Comparison of ENCODE assay signal across 21 cellular contexts in the genomic region with DNA sequence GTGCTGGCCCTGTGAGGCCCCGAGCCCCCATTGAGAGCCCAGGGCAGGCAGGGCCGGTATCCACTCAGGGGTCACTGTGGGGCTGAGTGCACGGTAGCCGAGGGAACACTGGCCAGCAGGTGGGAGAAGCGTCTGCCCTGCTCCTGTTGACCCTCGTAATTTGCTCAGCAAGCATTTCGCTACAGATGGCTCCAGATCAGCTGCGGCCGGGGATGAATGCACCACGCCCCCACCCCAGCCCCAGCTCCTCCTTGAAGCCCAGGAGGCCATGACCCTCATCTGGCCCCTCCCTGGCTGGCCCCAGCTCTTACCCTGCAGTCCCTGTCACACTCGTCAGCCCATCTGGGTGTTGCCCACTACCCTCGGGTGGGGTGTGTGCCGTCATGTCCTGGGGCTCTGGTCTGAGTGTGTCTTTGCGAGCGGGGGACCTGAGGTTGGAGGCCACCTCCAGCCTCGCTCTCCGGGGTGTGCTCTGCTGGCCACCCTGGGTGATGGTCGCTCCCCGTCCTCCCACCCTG. TPM values are rescaled to one million over a fixed set of nuclear protein-coding genes. Genes with fewer than 3 reads are reported as not detected.
DNase-seq lines count a peak whose midpoint lies in the region; ATAC-seq, FAIRE-seq and TF ChIP-seq lines count a peak whose summit lies in the region.
"Had no signal": no experiment of that assay in that cellular context is flagged by ENCODE, and none has a peak within 500 bp of the region (broad histone marks: within the 10 kb centered on the region; RNA-seq: fewer than 3 reads in every experiment).

No MANE protein-coding gene starts in this region.

- FAIRE-seq in pancreas (lab: Jason Lieb, UNC): no peak
- FAIRE-seq: A204.1 had no signal

- H3K4ac ChIP-seq in H9 (ENCODE audit: low read depth, low read length): no peak overlapping the region

- CTCF ChIA-PET in HEK293T (lab: Yijun Ruan, JAX): no interaction called here
- CTCF ChIA-PET in activated CD4-positive, alpha-beta memory T cell treated with anti-CD3 and anti-CD28 coated beads, Interleukin-2, amount 10 ng/mL, durations not matched to agents 7 days and 5 days (lab: Charles Lee): no interaction called here

- H3K4me1 ChIP-seq in H9 (ENCODE audit: insufficient read depth, low read length) (no peaks in the 10 kb centered on the region; the same call in 1 of the 2 replicates), endodermal cell (ENCODE audit: control insufficient read depth, insufficient read depth, low read length) (no peaks in the 10 kb centered on the region), pancreas (peaks cover 62 to 64% (median 63%) of the 10 kb centered on the region in 3 donors)
- H3K4me1 ChIP-seq: parathyroid adenoma had no signal

- H3K9me3 Mint-ChIP-seq in H9 (no peaks in the 10 kb centered on the region; a peak in 1 of 5 replicates), endodermal cell (no peaks in the 10 kb centered on the region)
- H3K9me3 Mint-ChIP-seq in activated CD4-positive, alpha-beta memory T cell treated with anti-CD3 and anti-CD28 coated beads, Interleukin-2, amount 10 ng/mL, durations not matched to agents 7 days and 5 days: no peaks in the 10 kb centered on the region
- H3K9me3 Mint-ChIP-seq: CD4-positive, CD25-positive, alpha-beta regulatory T cell had no signal

- no peak overlapping the region for H4K5ac ChIP-seq in H9 (ENCODE audit: insufficient read length, low read depth, low read length)

- no peaks in the 10 kb centered on the region for H3K23me2 ChIP-seq in H9 (ENCODE audit: insufficient read length, low read depth, low read length, poor library complexity, severe bottlenecking)

- H3T11ph ChIP-seq in H9 (ENCODE audit: low read length): no peak overlapping the region

- no peak overlapping the region for H2BK15ac ChIP-seq in H9 (ENCODE audit: low read depth, low read length)

- H3K9me3 ChIP-seq in H9 (ENCODE audit: control insufficient read depth, low read depth, low read length): no peaks in the 10 kb centered on the region
- no peaks in the 10 kb centered on the region for H3K9me3 ChIP-seq in endodermal cell (ENCODE audit: control insufficient read depth, low read length)
- no peaks in the 10 kb centered on the region for H3K9me3 ChIP-seq in pancreas
- H3K9me3 ChIP-seq: MG63 had no signal

- no peak overlapping the region for H3K18ac ChIP-seq in H9 (ENCODE audit: insufficient read length, low read depth, low read length)

- no peak overlapping the region for H3K14ac ChIP-seq in H9 (ENCODE audit: insufficient read depth, low read length)

- H3K36me3 Mint-ChIP-seq in H9 (ENCODE audit: insufficient read depth in 1 of 3, low read depth in 3 of 3) (no peaks in the 10 kb centered on the region), endodermal cell (ENCODE audit: low read depth) (no peaks in the 10 kb centered on the region)
- no peaks in the 10 kb centered on the region for H3K36me3 Mint-ChIP-seq in activated CD4-positive, alpha-beta memory T cell treated with anti-CD3 and anti-CD28 coated beads, Interleukin-2, amount 10 ng/mL, durations not matched to agents 7 days and 5 days (ENCODE audit: low read depth)
- H3K36me3 Mint-ChIP-seq: CD4-positive, CD25-positive, alpha-beta regulatory T cell had no signal

- H2BK12ac ChIP-seq in H9 (ENCODE audit: insufficient read length, low read depth, low read length): no peak overlapping the region

- no peaks in the 10 kb centered on the region for H3K36me3 ChIP-seq in endodermal cell (ENCODE audit: control insufficient read depth, insufficient read depth, low read length)
- no peaks in the 10 kb centered on the region for H3K36me3 ChIP-seq in pancreas
- H3K36me3 ChIP-seq: MG63 had no signal

- H3K79me2 ChIP-seq in H9 (ENCODE audit: insufficient read depth, low read length): no peaks in the 10 kb centered on the region
- H3K79me2 ChIP-seq: parathyroid adenoma had no signal

- no peak overlapping the region for H2AK5ac ChIP-seq in H9 (ENCODE audit: insufficient read length, low read length)

- no peak overlapping the region for H2BK5ac ChIP-seq in H9 (ENCODE audit: insufficient read length, low read length)

- H3K4me3 ChIP-seq in endodermal cell (ENCODE audit: low read length) (no peak overlapping the region), pancreas (peak overlapping the region in 2 of 4 donors; percentile 57 to 62)
- H3K4me3 ChIP-seq: dorsolateral prefrontal cortex, MG63 had no signal

- H3K4me3 Mint-ChIP-seq in H9 (no peak overlapping the region; a peak in 1 of 5 replicates), endodermal cell (no peak overlapping the region)
- no peak overlapping the region for H3K4me3 Mint-ChIP-seq in activated CD4-positive, alpha-beta memory T cell treated with anti-CD3 and anti-CD28 coated beads, Interleukin-2, amount 10 ng/mL, durations not matched to agents 7 days and 5 days

- H3K4me1 Mint-ChIP-seq in H9: peaks cover 6 to 34% of the 10 kb centered on the region in 2 experiments
- H3K4me1 Mint-ChIP-seq in endodermal cell: peaks cover 6% of the 10 kb centered on the region
- H3K4me1 Mint-ChIP-seq in activated CD4-positive, alpha-beta memory T cell treated with anti-CD3 and anti-CD28 coated beads, Interleukin-2, amount 10 ng/mL, durations not matched to agents 7 days and 5 days: peaks cover 10% of the 10 kb centered on the region

- POLR2A ChIA-PET in HEK293T (lab: Yijun Ruan, JAX): no interaction called here
- POLR2A ChIA-PET in activated CD4-positive, alpha-beta memory T cell treated with anti-CD3 and anti-CD28 coated beads, Interleukin-2, amount 10 ng/mL, durations not matched to agents 7 days and 5 days (lab: Charles Lee): no interaction called here

- H2BK120ac ChIP-seq in H9 (ENCODE audit: low read depth, low read length, poor library complexity, severe bottlenecking): no peak overlapping the region

- no peaks in the 10 kb centered on the region for H3K79me1 ChIP-seq in H9 (ENCODE audit: insufficient read depth, low read depth, low read length, poor library complexity, severe bottlenecking)

- H4K20me1 ChIP-seq in H9 (ENCODE audit: control insufficient read depth, insufficient read depth, insufficient read length): no peaks in the 10 kb centered on the region

- no peak overlapping the region for H4K8ac ChIP-seq in H9 (replicated peaks; ENCODE audit: insufficient read length, low read depth, low read length)

- DNase-seq in NCI-H82 (lab: John Stamatoyannopoulos, UW) (peak; percentile 33), NCI-H82 treated with DMSO at 0.1 percent for 48 hours (lab: John Stamatoyannopoulos, UW; ENCODE audit: unreplicated experiment) (no peak), H9 (peak; percentile 39), endodermal cell (peak; percentile 59), pancreas (peak in 5 of 6 donors; percentile 26 to 66 (median 55)), HEK293T (ENCODE audit: extremely low spot score) (no peak), Right ventricle myocardium superior (no peak)
- DNase-seq in activated CD4-positive, alpha-beta memory T cell treated with anti-CD3 and anti-CD28 coated beads, Interleukin-2, amount 10 ng/mL, durations not matched to agents 7 days and 5 days: no peak
- DNase-seq: CD4-positive, CD25-positive, alpha-beta regulatory T cell; DMS79 treated with DMSO at 0.1 percent for 48 hours; GOT3; IMR-90; MG63; NCI-H1436 treated with DMSO at 0.1 percent for 48 hours; NCI-H226; stimulated activated CD4-positive, alpha-beta T cell treated with anti-CD3 and anti-CD28 coated beads, Interleukin-4, amount 100 ng/mL, for 1 hour had no signal

- H3K23ac ChIP-seq in H9 (ENCODE audit: insufficient read length, low read depth, low read length): no peak overlapping the region

- ATAC-seq in pancreas (no peak), Right ventricle myocardium superior (ENCODE audit: poor library complexity) (no peak)

- no peak overlapping the region for H3K56ac ChIP-seq in H9 (ENCODE audit: insufficient read length, low read depth, low read length)

- WGBS in H9 (ENCODE audit: extremely low coverage, insufficient read length, low lambda C conversion rate): no CpG with 5 or more reads among the region's 19 CpGs
- WGBS in endodermal cell (ENCODE audit: insufficient coverage in 1 of 2, insufficient read length in 1 of 2), 2 experiments: 69 to 84% methylated on average over 14 to 19 of the region's 19 CpGs
- 76 to 81% methylated on average over 18 to 19 of the region's 19 CpGs for WGBS in pancreas, 2 donors

- intact Hi-C loops in pancreas (cut with DNase I): no loop called here
- intact Hi-C loops in Right ventricle myocardium superior (cut with DNase I): no loop called here

- H3K27me3 Mint-ChIP-seq in H9 (ENCODE audit: low read depth): peaks cover 8% of the 10 kb centered on the region
- H3K27me3 Mint-ChIP-seq in endodermal cell (ENCODE audit: insufficient read depth): peaks cover 4% of the 10 kb centered on the region
- H3K27me3 Mint-ChIP-seq in activated CD4-positive, alpha-beta memory T cell treated with anti-CD3 and anti-CD28 coated beads, Interleukin-2, amount 10 ng/mL, durations not matched to agents 7 days and 5 days: no peaks in the 10 kb centered on the region
- H3K27me3 Mint-ChIP-seq: CD4-positive, CD25-positive, alpha-beta regulatory T cell had no signal

- no peak overlapping the region for H4K91ac ChIP-seq in H9 (ENCODE audit: insufficient read length, low read depth, low read length)

- H3K27ac ChIP-seq in H9 (ENCODE audit: insufficient read length, low read depth, low read length) (no peak overlapping the region), endodermal cell (ENCODE audit: low read depth, low read length) (peak overlapping the region; percentile 47), pancreas (peak overlapping the region in 3 of 4 donors; percentile 91 to 95 (median 94))
- H3K27ac ChIP-seq: dorsolateral prefrontal cortex, parathyroid adenoma had no signal

- H3K4me2 ChIP-seq in H9 (ENCODE audit: insufficient read depth, insufficient read length, low read length): no peak overlapping the region

- no peak overlapping the region for H2BK20ac ChIP-seq in H9 (ENCODE audit: low read depth, low read length, poor library complexity, severe bottlenecking)

- no peaks in the 10 kb centered on the region for H3K27me3 ChIP-seq in H9 (ENCODE audit: insufficient read depth, low read length)
- peaks cover 8% of the 10 kb centered on the region for H3K27me3 ChIP-seq in endodermal cell (ENCODE audit: control insufficient read depth, insufficient read depth, low read length, poor library complexity, severe bottlenecking)
- no peaks in the 10 kb centered on the region for H3K27me3 ChIP-seq in pancreas
- H3K27me3 ChIP-seq: MG63 had no signal

- no peak overlapping the region for H3K27ac Mint-ChIP-seq in H9
- no peak overlapping the region for H3K27ac Mint-ChIP-seq in endodermal cell
- H3K27ac Mint-ChIP-seq in activated CD4-positive, alpha-beta memory T cell treated with anti-CD3 and anti-CD28 coated beads, Interleukin-2, amount 10 ng/mL, durations not matched to agents 7 days and 5 days: no peak overlapping the region
- H3K27ac Mint-ChIP-seq: CD4-positive, CD25-positive, alpha-beta regulatory T cell had no signal

- no peak overlapping the region for H2AFZ ChIP-seq in H9 (ENCODE audit: low read length)
- H2AFZ ChIP-seq: parathyroid adenoma had no signal

- H3K9ac ChIP-seq in H9 (ENCODE audit: extremely low read depth, insufficient read length, low read length) (no peak overlapping the region), endodermal cell (ENCODE audit: extremely low read depth, low read length, poor library complexity, severe bottlenecking) (no peak overlapping the region)
- H3K9ac ChIP-seq: parathyroid adenoma had no signal

- TF ChIP-seq CTCF in H9 (conservative IDR thresholded peaks at IDR 0.05): no peak
- TF ChIP-seq CTCF in endodermal cell (conservative IDR thresholded peaks at IDR 0.05): no peak
- TF ChIP-seq CTCF in pancreas (IDR thresholded peaks at IDR 0.05): no peak

RNA-seq across cellular contexts. Expression of gene NRARP, which starts 6.1 kb away (rescaled TPM):
- total RNA-seq in H9 (2021) (22.8 and 23.8 TPM in 2 replicates), endodermal cell (10 to 100 TPM; 12.1 to 12.9 TPM), pancreas (10 to 100 TPM in 4 of 6 donors, 1 to 10 TPM in 2; 7.5 to 23.4 (median 13.6) TPM), Right ventricle myocardium superior (4.4 TPM)
- 59.0 TPM for polyA plus RNA-seq in endodermal cell (2013, experiment 1 of 2)
- 52.6 TPM for polyA plus RNA-seq in endodermal cell (2013, experiment 2 of 2)
- 1 to 10 TPM; 1.3 to 2.7 TPM for polyA plus RNA-seq in pancreas
- total RNA-seq in activated CD4-positive, alpha-beta memory T cell treated with anti-CD3 and anti-CD28 coated beads, Interleukin-2, amount 10 ng/mL, durations not matched to agents 7 days and 5 days: under 1 TPM; 0.71 to 0.75 TPM
- total RNA-seq: IMR-90 had no signal
- polyA plus RNA-seq: CD4-positive, CD25-positive, alpha-beta regulatory T cell had no signal

RNA-seq across cellular contexts. Expression of gene TOR4A, which starts 30.6 kb away (rescaled TPM):
- total RNA-seq in H9 (2021): 5.9 and 6.2 TPM in 2 replicates
- 10 to 100 TPM; 14.2 to 18.9 TPM for total RNA-seq in endodermal cell
- 4.6 TPM for polyA plus RNA-seq in endodermal cell (2013, experiment 1 of 2)
- polyA plus RNA-seq in endodermal cell (2013, experiment 2 of 2): 5.1 TPM
- total RNA-seq in pancreas: 1 to 10 TPM; 2.5 to 6.8 (median 4.3) TPM
- 1 to 10 TPM; 1.4 to 3.0 TPM for polyA plus RNA-seq in pancreas
- total RNA-seq in activated CD4-positive, alpha-beta memory T cell treated with anti-CD3 and anti-CD28 coated beads, Interleukin-2, amount 10 ng/mL, durations not matched to agents 7 days and 5 days: 10 to 100 TPM; 22.4 to 23.2 TPM
- total RNA-seq in Right ventricle myocardium superior: 16.6 TPM

RNA-seq across cellular contexts. Expression of gene NELFB, which starts 53.0 kb away (rescaled TPM):
- 71.4 and 71.7 TPM in 2 replicates for total RNA-seq in H9 (2021)
- 10 to 100 TPM; 73.3 to 86.6 TPM for total RNA-seq in endodermal cell
- polyA plus RNA-seq in endodermal cell (2013, experiment 1 of 2): 56.8 TPM
- polyA plus RNA-seq in endodermal cell (2013, experiment 2 of 2): 55.1 TPM
- 10 to 100 TPM; 22.3 to 34.0 (median 29.0) TPM for total RNA-seq in pancreas
- 10 to 100 TPM; 28.7 to 34.2 TPM for polyA plus RNA-seq in pancreas
- 10 to 100 TPM; 58.8 to 59.6 TPM for total RNA-seq in activated CD4-positive, alpha-beta memory T cell treated with anti-CD3 and anti-CD28 coated beads, Interleukin-2, amount 10 ng/mL, durations not matched to agents 7 days and 5 days
- total RNA-seq in Right ventricle myocardium superior: 39.9 TPM

RNA-seq across cellular contexts. Expression of gene STPG3, which starts 57.1 kb away (rescaled TPM):
- total RNA-seq in H9 (2021) (not detected in 2 replicates), endodermal cell (not detected), pancreas (not detected), Right ventricle myocardium superior (1.3 TPM)
- polyA plus RNA-seq in endodermal cell (2013, experiment 1 of 2): not detected
- not detected for polyA plus RNA-seq in endodermal cell (2013, experiment 2 of 2)
- under 1 TPM in 1 of 2 donors, not detected in 1; 0.23 TPM for polyA plus RNA-seq in pancreas
- total RNA-seq in activated CD4-positive, alpha-beta memory T cell treated with anti-CD3 and anti-CD28 coated beads, Interleukin-2, amount 10 ng/mL, durations not matched to agents 7 days and 5 days: not detected
- total RNA-seq: CD4-positive, CD25-positive, alpha-beta regulatory T cell; dorsolateral prefrontal cortex; IMR-90; liver had no signal
- polyA plus RNA-seq: CD4-positive, CD25-positive, alpha-beta regulatory T cell; esophagus; IMR-90; liver had no signal

Comparison
In these comparisons a context has a peak if more than half of its experiments do, and no peak if none do; other contexts are left out.
1. DNase-seq: peak in NCI-H82 (single experiment), H9 (single experiment), endodermal cell (single experiment) and pancreas (5 of 6); none in NCI-H82 treated with DMSO at 0.1 percent for 48 hours (single experiment), HEK293T (single experiment), activated CD4-positive, alpha-beta memory T cell treated with anti-CD3 and anti-CD28 coated beads, Interleukin-2, amount 10 ng/mL, durations not matched to agents 7 days and 5 days (single experiment) and Right ventricle myocardium superior (single experiment).